ENCODE assay signal across 9 cellular contexts in the genomic region with DNA sequence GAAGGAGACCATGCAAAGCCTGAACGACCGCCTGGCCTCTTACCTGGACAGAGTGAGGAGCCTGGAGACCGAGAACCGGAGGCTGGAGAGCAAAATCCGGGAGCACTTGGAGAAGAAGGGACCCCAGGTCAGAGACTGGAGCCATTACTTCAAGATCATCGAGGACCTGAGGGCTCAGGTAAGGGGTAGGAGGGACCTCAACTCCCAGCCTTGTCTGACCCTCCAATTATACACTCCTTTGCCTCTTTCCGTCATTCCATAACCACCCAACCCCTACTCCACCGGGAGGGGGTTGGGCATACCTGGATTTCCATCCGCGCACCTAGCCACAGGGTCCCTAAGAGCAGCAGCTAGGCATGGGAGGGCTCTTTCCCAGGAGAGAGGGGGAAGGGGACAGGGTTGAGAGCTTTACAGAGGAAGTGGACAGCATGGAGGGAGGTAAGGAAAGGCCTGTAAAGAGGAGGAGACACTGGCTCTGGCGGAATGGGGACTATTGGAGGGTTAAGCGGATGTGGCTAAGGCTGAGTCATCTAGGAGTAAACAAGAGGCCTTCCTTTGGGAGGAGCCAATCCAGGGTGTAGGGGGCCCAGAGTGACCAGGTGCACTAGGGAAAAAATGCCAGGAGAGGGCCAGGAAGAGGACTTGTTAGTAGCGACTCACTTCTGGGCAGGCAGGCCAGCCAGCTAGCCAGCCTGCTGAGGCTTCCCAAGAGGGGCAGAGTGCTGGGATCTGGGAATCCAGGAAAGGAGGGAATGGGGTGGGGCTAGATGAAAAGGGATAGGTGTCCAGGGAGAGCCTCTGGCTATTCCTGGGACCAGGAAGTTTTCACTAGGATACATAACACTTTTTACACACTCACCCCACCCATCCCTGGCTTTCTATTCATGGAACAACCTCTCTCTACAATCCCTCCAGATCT. TPM values are rescaled to one million over a fixed set of nuclear protein-coding genes. Genes with fewer than 3 reads are reported as not detected.
A peak's percentile ranks its signal among the peaks of the same experiment; 100 is the strongest.
DNase-seq lines count a peak whose midpoint lies in the region; FAIRE-seq and TF ChIP-seq lines count a peak whose summit lies in the region.
"Had no signal": no experiment of that assay in that cellular context is flagged by ENCODE, and none has a peak within 500 bp of the region (broad histone marks: within the 10 kb centered on the region; RNA-seq: fewer than 3 reads in every experiment).

No MANE protein-coding gene starts in this region.

- no peaks in the 10 kb centered on the region for H3K36me3 Mint-ChIP-seq in T-helper 1 cell treated with Interleukin-12 subunit alpha and Interleukin-12 subunit beta and Interleukin-4 antibody, amounts not matched to agents 30 μg/mL and 1 μg/mL, for 36 hours (ENCODE audit: low read depth)
- H3K36me3 Mint-ChIP-seq in chondrocyte (ENCODE audit: low read depth) = peaks cover 18% of the 10 kb centered on the region

- intact Hi-C loops in posterior vena cava (cut with DNase I) = no loop called here

- H3K9me3 Mint-ChIP-seq in T-helper 1 cell treated with Interleukin-12 subunit alpha and Interleukin-12 subunit beta and Interleukin-4 antibody, amounts not matched to agents 30 μg/mL and 1 μg/mL, for 36 hours = no peaks in the 10 kb centered on the region
- no peaks in the 10 kb centered on the region for H3K9me3 Mint-ChIP-seq in chondrocyte (ENCODE audit: low read depth)

- peak overlapping the region; percentile 73 to 90 (median 75) for H3K4me3 ChIP-seq in liver (ENCODE audit: low read depth in 1 of 3, low read length in 3 of 3)

- no peaks in the 10 kb centered on the region for H3K9me3 ChIP-seq in liver (ENCODE audit: control insufficient read depth in 4 of 4, low read length in 3 of 4)

- TF ChIP-seq CTCF in chondrocyte (IDR thresholded peaks at IDR 0.05) (no peak), liver (IDR thresholded peaks at IDR 0.05; ENCODE audit: low read depth, low read length, missing input control) (no peak)

- H3K4me3 Mint-ChIP-seq in T-helper 1 cell treated with Interleukin-12 subunit alpha and Interleukin-12 subunit beta and Interleukin-4 antibody, amounts not matched to agents 30 μg/mL and 1 μg/mL, for 36 hours = peak overlapping the region; percentile 13
- H3K4me3 Mint-ChIP-seq in chondrocyte (ENCODE audit: unreplicated experiment) = peak overlapping the region; percentile 78

- no peak for DNase-seq in T-helper 1 cell
- DNase-seq in NCI-H69 (lab: John Stamatoyannopoulos, UW) = peak; percentile 92
- no peak for DNase-seq in chondrocyte (ENCODE audit: low spot score)
- DNase-seq in urothelium cell line (ENCODE audit: low spot score) = peak; percentile 92
- DNase-seq in posterior vena cava (ENCODE audit: low spot score) = no peak
- no peak for DNase-seq in NAMALWA (ENCODE audit: low spot score)
- DNase-seq: DND-41 had no signal

- 10% methylated on average over 13 of the region's 13 CpGs for WGBS in liver

- H3K4me1 Mint-ChIP-seq in T-helper 1 cell treated with Interleukin-12 subunit alpha and Interleukin-12 subunit beta and Interleukin-4 antibody, amounts not matched to agents 30 μg/mL and 1 μg/mL, for 36 hours (ENCODE audit: low read depth) = peaks cover 2% of the 10 kb centered on the region
- H3K4me1 Mint-ChIP-seq in chondrocyte (ENCODE audit: low read depth) = peaks cover 60% of the 10 kb centered on the region

- peak; percentile 28 to 54 for TF ChIP-seq RAD21 in liver (IDR thresholded peaks at IDR 0.05)

- peaks cover 7 to 27% (median 21%) of the 10 kb centered on the region in 4 donors for H3K36me3 ChIP-seq in liver (ENCODE audit: control insufficient read depth in 4 of 4, insufficient read depth in 3 of 4, low read depth in 1 of 4, low read length in 3 of 4)

- H3K27ac Mint-ChIP-seq in T-helper 1 cell treated with Interleukin-12 subunit alpha and Interleukin-12 subunit beta and Interleukin-4 antibody, amounts not matched to agents 30 μg/mL and 1 μg/mL, for 36 hours = no peak overlapping the region
- peak overlapping the region; percentile 80 for H3K27ac Mint-ChIP-seq in chondrocyte (ENCODE audit: unreplicated experiment)

- peak overlapping the region; percentile 98 for H3K27ac ChIP-seq in liver (ENCODE audit: low read depth in 1 of 2, low read length in 2 of 2)

- H3K4me1 ChIP-seq in liver (ENCODE audit: control insufficient read depth in 4 of 4, insufficient read depth in 4 of 4, low read length in 3 of 4) = peaks cover 9 to 56% (median 44%) of the 10 kb centered on the region in 4 donors

- H3K27me3 ChIP-seq in liver (ENCODE audit: control insufficient read depth in 4 of 4, insufficient read depth in 4 of 4, low read length in 3 of 4) = no peaks in the 10 kb centered on the region

- peaks cover 14% of the 10 kb centered on the region for H3K27me3 Mint-ChIP-seq in T-helper 1 cell treated with Interleukin-12 subunit alpha and Interleukin-12 subunit beta and Interleukin-4 antibody, amounts not matched to agents 30 μg/mL and 1 μg/mL, for 36 hours (ENCODE audit: low read depth)
- no peaks in the 10 kb centered on the region for H3K27me3 Mint-ChIP-seq in chondrocyte (ENCODE audit: low read depth)

- FAIRE-seq in urothelium cell line (lab: Jason Lieb, UNC) = no peak

- H3K9ac ChIP-seq in liver (ENCODE audit: low read depth in 1 of 2, low read length in 2 of 2) = peak overlapping the region; percentile 77 to 90

TF ChIP-seq in liver, 16 proteins besides CTCF, POLR2A, EP300 and RAD21 (continues in another document):
- TF ChIP-seq JUND (IDR thresholded peaks at IDR 0.05) = peak; percentile 98
- TF ChIP-seq FOXA2 (IDR thresholded peaks at IDR 0.05) = peak; percentile 70
- TF ChIP-seq, protein P1, sequence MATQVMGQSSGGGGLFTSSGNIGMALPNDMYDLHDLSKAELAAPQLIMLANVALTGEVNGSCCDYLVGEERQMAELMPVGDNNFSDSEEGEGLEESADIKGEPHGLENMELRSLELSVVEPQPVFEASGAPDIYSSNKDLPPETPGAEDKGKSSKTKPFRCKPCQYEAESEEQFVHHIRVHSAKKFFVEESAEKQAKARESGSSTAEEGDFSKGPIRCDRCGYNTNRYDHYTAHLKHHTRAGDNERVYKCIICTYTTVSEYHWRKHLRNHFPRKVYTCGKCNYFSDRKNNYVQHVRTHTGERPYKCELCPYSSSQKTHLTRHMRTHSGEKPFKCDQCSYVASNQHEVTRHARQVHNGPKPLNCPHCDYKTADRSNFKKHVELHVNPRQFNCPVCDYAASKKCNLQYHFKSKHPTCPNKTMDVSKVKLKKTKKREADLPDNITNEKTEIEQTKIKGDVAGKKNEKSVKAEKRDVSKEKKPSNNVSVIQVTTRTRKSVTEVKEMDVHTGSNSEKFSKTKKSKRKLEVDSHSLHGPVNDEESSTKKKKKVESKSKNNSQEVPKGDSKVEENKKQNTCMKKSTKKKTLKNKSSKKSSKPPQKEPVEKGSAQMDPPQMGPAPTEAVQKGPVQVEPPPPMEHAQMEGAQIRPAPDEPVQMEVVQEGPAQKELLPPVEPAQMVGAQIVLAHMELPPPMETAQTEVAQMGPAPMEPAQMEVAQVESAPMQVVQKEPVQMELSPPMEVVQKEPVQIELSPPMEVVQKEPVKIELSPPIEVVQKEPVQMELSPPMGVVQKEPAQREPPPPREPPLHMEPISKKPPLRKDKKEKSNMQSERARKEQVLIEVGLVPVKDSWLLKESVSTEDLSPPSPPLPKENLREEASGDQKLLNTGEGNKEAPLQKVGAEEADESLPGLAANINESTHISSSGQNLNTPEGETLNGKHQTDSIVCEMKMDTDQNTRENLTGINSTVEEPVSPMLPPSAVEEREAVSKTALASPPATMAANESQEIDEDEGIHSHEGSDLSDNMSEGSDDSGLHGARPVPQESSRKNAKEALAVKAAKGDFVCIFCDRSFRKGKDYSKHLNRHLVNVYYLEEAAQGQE (IDR thresholded peaks at IDR 0.05) = peak; percentile 86
- peak; percentile 34 to 77 for TF ChIP-seq GABPA (IDR thresholded peaks at IDR 0.05 in 1 of 2, conservative IDR thresholded peaks at IDR 0.05 in 1 of 2)
- TF ChIP-seq NR2F2 (IDR thresholded peaks at IDR 0.05) = peak; percentile 22
- peak; percentile 95 for TF ChIP-seq TAF1 (conservative IDR thresholded peaks at IDR 0.05)
- TF ChIP-seq RXRA (IDR thresholded peaks at IDR 0.05) = peak; percentile 35 to 49
- TF ChIP-seq YY1 (IDR thresholded peaks at IDR 0.05) = no peak
- TF ChIP-seq, protein P2, sequence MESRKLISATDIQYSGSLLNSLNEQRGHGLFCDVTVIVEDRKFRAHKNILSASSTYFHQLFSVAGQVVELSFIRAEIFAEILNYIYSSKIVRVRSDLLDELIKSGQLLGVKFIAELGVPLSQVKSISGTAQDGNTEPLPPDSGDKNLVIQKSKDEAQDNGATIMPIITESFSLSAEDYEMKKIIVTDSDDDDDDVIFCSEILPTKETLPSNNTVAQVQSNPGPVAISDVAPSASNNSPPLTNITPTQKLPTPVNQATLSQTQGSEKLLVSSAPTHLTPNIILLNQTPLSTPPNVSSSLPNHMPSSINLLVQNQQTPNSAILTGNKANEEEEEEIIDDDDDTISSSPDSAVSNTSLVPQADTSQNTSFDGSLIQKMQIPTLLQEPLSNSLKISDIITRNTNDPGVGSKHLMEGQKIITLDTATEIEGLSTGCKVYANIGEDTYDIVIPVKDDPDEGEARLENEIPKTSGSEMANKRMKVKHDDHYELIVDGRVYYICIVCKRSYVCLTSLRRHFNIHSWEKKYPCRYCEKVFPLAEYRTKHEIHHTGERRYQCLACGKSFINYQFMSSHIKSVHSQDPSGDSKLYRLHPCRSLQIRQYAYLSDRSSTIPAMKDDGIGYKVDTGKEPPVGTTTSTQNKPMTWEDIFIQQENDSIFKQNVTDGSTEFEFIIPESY (IDR thresholded peaks at IDR 0.05) = no peak
- TF ChIP-seq HNF4A (conservative IDR thresholded peaks at IDR 0.05) = peak in 1 of 2 donors; percentile 19
- no peak for TF ChIP-seq HNF4G (IDR thresholded peaks at IDR 0.05)
- peak; percentile 38 for TF ChIP-seq SP1 (IDR thresholded peaks at IDR 0.05)
- TF ChIP-seq, protein P3, sequence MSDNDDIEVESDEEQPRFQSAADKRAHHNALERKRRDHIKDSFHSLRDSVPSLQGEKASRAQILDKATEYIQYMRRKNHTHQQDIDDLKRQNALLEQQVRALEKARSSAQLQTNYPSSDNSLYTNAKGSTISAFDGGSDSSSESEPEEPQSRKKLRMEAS (IDR thresholded peaks at IDR 0.05) = peak; percentile 22
- TF ChIP-seq, protein P4, sequence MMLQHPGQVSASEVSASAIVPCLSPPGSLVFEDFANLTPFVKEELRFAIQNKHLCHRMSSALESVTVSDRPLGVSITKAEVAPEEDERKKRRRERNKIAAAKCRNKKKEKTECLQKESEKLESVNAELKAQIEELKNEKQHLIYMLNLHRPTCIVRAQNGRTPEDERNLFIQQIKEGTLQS (IDR thresholded peaks at IDR 0.05) = peak; percentile 94

RNA-seq across cellular contexts. Expression of a gene that starts 0.8 kb away (rescaled TPM):
- total RNA-seq in chondrocyte = 44.7 to 173 TPM (median 172 TPM) in 3 replicates
- total RNA-seq in liver = 100 to 1,000 TPM in 1 of 2 donors, 10 to 100 TPM in 1; 90.3 to 278 TPM
- polyA plus RNA-seq in liver = 100 to 1,000 TPM; 239 to 358 TPM
- 10 to 100 TPM; 14.1 to 20.5 TPM for total RNA-seq in posterior vena cava

RNA-seq across cellular contexts. Expression of a gene that starts 44.8 kb away (rescaled TPM):
- total RNA-seq in chondrocyte = 11.3 to 15.7 TPM (median 13.0 TPM) in 3 replicates
- 100 to 1,000 TPM; 128 to 171 TPM for total RNA-seq in liver
- polyA plus RNA-seq in liver = 100 to 1,000 TPM; 225 to 383 TPM
- 10 to 100 TPM in 1 of 2 donors, 1 to 10 TPM in 1; 4.0 to 23.6 TPM for total RNA-seq in posterior vena cava

RNA-seq across cellular contexts. Expression of a gene that starts 56.6 kb away (rescaled TPM):
- 270 to 336 TPM (median 323 TPM) in 3 replicates for total RNA-seq in chondrocyte
- 100 to 1,000 TPM; 264 to 273 TPM for total RNA-seq in liver
- 10 to 100 TPM; 32.1 to 73.2 TPM for polyA plus RNA-seq in liver
- 100 to 1,000 TPM; 311 to 314 TPM for total RNA-seq in posterior vena cava

Comparison
In these comparisons a context has a peak if more than half of its experiments do, and no peak if none do; other contexts are left out.
1. DNase-seq: peak in NCI-H69 (single experiment) and urothelium cell line (single experiment); none in T-helper 1 cell (0 of 5), chondrocyte (single experiment), posterior vena cava (single experiment) and NAMALWA (single experiment).